In the genomic region with DNA sequence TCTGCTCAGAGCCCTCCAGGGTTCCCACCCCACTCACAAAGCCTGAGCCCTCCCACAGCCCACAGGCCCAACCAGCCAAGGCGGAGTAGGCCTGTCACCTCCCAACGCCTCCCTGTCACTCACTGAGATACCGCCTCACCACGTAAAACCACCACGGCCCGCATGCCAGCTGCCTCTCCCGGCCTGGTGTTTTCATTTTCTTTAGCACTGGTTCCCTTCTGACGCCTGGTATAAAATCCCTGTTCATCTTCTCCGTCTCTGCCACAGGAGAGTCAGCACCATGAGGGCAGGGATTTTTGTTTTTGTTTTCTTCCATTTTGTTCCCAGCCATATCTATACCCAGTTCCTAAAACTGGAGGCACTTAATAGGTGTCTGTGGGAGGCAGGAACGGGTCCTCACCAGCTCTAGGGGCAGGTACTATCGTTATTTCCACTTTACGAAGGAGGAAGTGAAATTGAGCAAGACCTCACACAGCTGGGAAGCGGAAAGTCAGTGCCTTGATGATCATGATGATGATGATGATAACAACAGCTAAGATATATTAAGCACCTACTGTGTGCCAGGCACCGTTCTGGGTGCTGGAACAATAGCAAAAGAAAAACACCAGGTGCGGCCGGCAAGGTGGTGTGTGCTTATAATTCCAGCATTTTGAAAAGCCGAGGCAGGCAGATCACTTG, we compare ENCODE assay signal across 13 cellular contexts. TPM values are rescaled to one million over a fixed set of nuclear protein-coding genes. Genes with fewer than 3 reads are reported as not detected.
DNase-seq lines count a peak whose midpoint lies in the region; ATAC-seq, FAIRE-seq and TF ChIP-seq lines count a peak whose summit lies in the region.
"Had no signal": no experiment of that assay in that cellular context is flagged by ENCODE, and none has a peak within 500 bp of the region (broad histone marks: within the 10 kb centered on the region; RNA-seq: fewer than 3 reads in every experiment).

No MANE protein-coding gene starts in this region.

- no peaks in the 10 kb centered on the region for H3K27me3 ChIP-seq in small intestine (ENCODE audit: control insufficient read depth in 2 of 2, insufficient read depth in 2 of 2, low read length in 2 of 2)
- H3K27me3 ChIP-seq: brain microvascular endothelial cell had no signal

- no peak for FAIRE-seq in small intestine (lab: Jason Lieb, UNC)

- H3K9me3 Mint-ChIP-seq in activated naive CD8-positive, alpha-beta T cell treated with anti-CD3 and anti-CD28 coated beads, Interleukin-2, amount 50 U/mL, for 24 hours = peaks cover 4% of the 10 kb centered on the region
- no peaks in the 10 kb centered on the region for H3K9me3 Mint-ChIP-seq in activated naive CD8-positive, alpha-beta T cell treated with anti-CD3 and anti-CD28 coated beads for 36 hours
- peaks cover 4% of the 10 kb centered on the region for H3K9me3 Mint-ChIP-seq in glutamatergic neuron (ENCODE audit: unreplicated experiment)
- H3K9me3 Mint-ChIP-seq: immature natural killer cell, neural crest cell had no signal

- no peak overlapping the region for H3K27ac Mint-ChIP-seq in activated naive CD8-positive, alpha-beta T cell treated with anti-CD3 and anti-CD28 coated beads, Interleukin-2, amount 50 U/mL, for 24 hours
- no peak overlapping the region for H3K27ac Mint-ChIP-seq in activated naive CD8-positive, alpha-beta T cell treated with anti-CD3 and anti-CD28 coated beads for 36 hours
- H3K27ac Mint-ChIP-seq in glutamatergic neuron (ENCODE audit: unreplicated experiment) = no peak overlapping the region

- no peak for TF ChIP-seq POLR2A in NB4 (IDR thresholded peaks at IDR 0.05; ENCODE audit: extremely low read depth, insufficient read length)

- no peaks in the 10 kb centered on the region for H3K36me3 ChIP-seq in small intestine (ENCODE audit: control insufficient read depth in 2 of 2, insufficient read depth in 2 of 2, low read length in 2 of 2)
- H3K36me3 ChIP-seq: brain microvascular endothelial cell had no signal

- TF ChIP-seq CTCF in NB4 (IDR thresholded peaks at IDR 0.05; ENCODE audit: low read depth, low read length) (no peak), glutamatergic neuron (IDR thresholded peaks at IDR 0.05; ENCODE audit: partially characterized antibody, unreplicated experiment) (no peak)

- peaks cover 6% of the 10 kb centered on the region for H3K4me1 Mint-ChIP-seq in activated naive CD8-positive, alpha-beta T cell treated with anti-CD3 and anti-CD28 coated beads, Interleukin-2, amount 50 U/mL, for 24 hours
- peaks cover 3% of the 10 kb centered on the region for H3K4me1 Mint-ChIP-seq in activated naive CD8-positive, alpha-beta T cell treated with anti-CD3 and anti-CD28 coated beads for 36 hours
- peaks cover 2% of the 10 kb centered on the region for H3K4me1 Mint-ChIP-seq in glutamatergic neuron (ENCODE audit: low read depth, unreplicated experiment)

- peaks cover 7% of the 10 kb centered on the region for H3K27me3 Mint-ChIP-seq in activated naive CD8-positive, alpha-beta T cell treated with anti-CD3 and anti-CD28 coated beads, Interleukin-2, amount 50 U/mL, for 24 hours
- peaks cover 5% of the 10 kb centered on the region for H3K27me3 Mint-ChIP-seq in activated naive CD8-positive, alpha-beta T cell treated with anti-CD3 and anti-CD28 coated beads for 36 hours
- H3K27me3 Mint-ChIP-seq in glutamatergic neuron (ENCODE audit: unreplicated experiment) = no peaks in the 10 kb centered on the region

- no peak for DNase-seq in activated naive CD8-positive, alpha-beta T cell treated with anti-CD3 and anti-CD28 coated beads, Interleukin-2, amount 50 U/mL, for 24 hours
- DNase-seq in activated naive CD8-positive, alpha-beta T cell treated with anti-CD3 and anti-CD28 coated beads for 36 hours = no peak
- DNase-seq in NB4 (ENCODE audit: low read depth) = peak; percentile 71
- DNase-seq in glutamatergic neuron = no peak
- DNase-seq in HCEC 1CT = no peak
- no peak for DNase-seq in NCI-H1048 (lab: John Stamatoyannopoulos, UW)
- no peak for DNase-seq in NK-92 treated with Interleukin-12 subunit alpha and Interleukin-12 subunit beta, amount 100 ng/mL, for 24 hours (lab: John Stamatoyannopoulos, UW)
- no peak for DNase-seq in small intestine
- DNase-seq: brain microvascular endothelial cell, immature natural killer cell, NCI-H2227 treated with DMSO at 0.1 percent for 48 hours had no signal

- peak overlapping the region; percentile 36 for H3K4me3 Mint-ChIP-seq in activated naive CD8-positive, alpha-beta T cell treated with anti-CD3 and anti-CD28 coated beads, Interleukin-2, amount 50 U/mL, for 24 hours
- no peak overlapping the region for H3K4me3 Mint-ChIP-seq in activated naive CD8-positive, alpha-beta T cell treated with anti-CD3 and anti-CD28 coated beads for 36 hours
- peak overlapping the region; percentile 34 for H3K4me3 Mint-ChIP-seq in glutamatergic neuron (ENCODE audit: unreplicated experiment)
- H3K4me3 Mint-ChIP-seq: immature natural killer cell, neural crest cell had no signal

- no peaks in the 10 kb centered on the region for H3K36me3 Mint-ChIP-seq in activated naive CD8-positive, alpha-beta T cell treated with anti-CD3 and anti-CD28 coated beads, Interleukin-2, amount 50 U/mL, for 24 hours (ENCODE audit: low read depth)
- H3K36me3 Mint-ChIP-seq in activated naive CD8-positive, alpha-beta T cell treated with anti-CD3 and anti-CD28 coated beads for 36 hours = no peaks in the 10 kb centered on the region
- H3K36me3 Mint-ChIP-seq in glutamatergic neuron (ENCODE audit: unreplicated experiment) = no peaks in the 10 kb centered on the region
- H3K36me3 Mint-ChIP-seq: immature natural killer cell had no signal

- peak; percentile 15 for ATAC-seq in activated naive CD8-positive, alpha-beta T cell treated with anti-CD3 and anti-CD28 coated beads, Interleukin-2, amount 50 U/mL, for 24 hours
- ATAC-seq: esophagus mucosa had no signal

- no peaks in the 10 kb centered on the region for H3K4me1 ChIP-seq in small intestine (ENCODE audit: control insufficient read depth in 2 of 2, insufficient read depth in 1 of 2, low read depth in 1 of 2, low read length in 1 of 2)

- H3K4me3 ChIP-seq in NB4 (ENCODE audit: low read depth, low read length) (no peak overlapping the region), small intestine (ENCODE audit: low read depth in 1 of 2, low read length in 2 of 2) (no peak overlapping the region)

- no peaks in the 10 kb centered on the region for H3K9me3 ChIP-seq in small intestine (ENCODE audit: control insufficient read depth, low read depth)

- peak overlapping the region in 1 of 2 donors; percentile 7 for H3K27ac ChIP-seq in small intestine (ENCODE audit: low read depth in 1 of 2, low read length in 1 of 2)
- H3K27ac ChIP-seq: brain microvascular endothelial cell had no signal

- WGBS in small intestine, 3 donors = 72 to 76% (median 75%) methylated on average over 17 of the region's 17 CpGs

RNA-seq across cellular contexts. Expression of gene SNAI1, which starts 58.6 kb away (rescaled TPM):
- under 1 TPM; 0.82 to 0.93 TPM for total RNA-seq in activated naive CD8-positive, alpha-beta T cell treated with anti-CD3 and anti-CD28 coated beads for 36 hours
- 3.9 TPM for total RNA-seq in glutamatergic neuron (ENCODE audit: unreplicated experiment)
- 1 to 10 TPM in 2 of 3 donors, not detected in 1; 1.1 to 6.9 TPM for polyA plus RNA-seq in small intestine
